18 cellular contexts compared by ENCODE assay signal in genomic region chr21:46498335-46499050, GRCh38. TPM values are rescaled to one million over a fixed set of nuclear protein-coding genes. Genes with fewer than 3 reads are reported as not detected.
DNase-seq lines count a peak whose midpoint lies in the region; TF ChIP-seq lines count a peak whose summit lies in the region.
"Had no signal": no experiment of that assay in that cellular context is flagged by ENCODE, and none has a peak within 500 bp of the region (broad histone marks: within the 10 kb centered on the region; RNA-seq: fewer than 3 reads in every experiment).

No MANE protein-coding gene starts in this region.

- in situ Hi-C loops in brain microvascular endothelial cell (cut with HindIII; ENCODE audit: low pct_ligation_motif_present, low sequenced_read_pairs), result no loop called here

- peak; percentile 72 for DNase-seq in ELR (ENCODE audit: low read depth)
- DNase-seq in LHCN-M2 (ENCODE audit: low read depth), result peak; percentile 28
- DNase-seq in brain microvascular endothelial cell, result peak; percentile 39
- no peak for DNase-seq in neural crest cell (ENCODE audit: low read depth, low spot score)
- DNase-seq in left ventricle myocardium inferior, result no peak
- DNase-seq in activated T-helper 1 cell treated with anti-CD3 and anti-CD28 coated beads, Interleukin-12 subunit alpha, Interleukin-12 subunit beta, Interleukin-2, Interleukin-4 antibody, amounts not matched to agents 30 ng/mL and 10 ng/mL and 1 ng/mL, durations not matched to agents 14 hours and 24 hours and 36 hours (ENCODE audit: low spot score), result no peak
- no peak for DNase-seq in NCI-H69 (lab: John Stamatoyannopoulos, UW)
- DNase-seq: activated B cell treated with CpG ODN at 0.5 μM for 24 hours; activated CD8-positive, alpha-beta memory T cell treated with anti-CD3 and anti-CD28 coated beads, Interleukin-2, amount 10 ng/mL, durations not matched to agents 7 days and 5 days; H9; heart left ventricle; MV-4-11; NCI-H774; Peyer's patch; stimulated activated CD4-positive, alpha-beta T cell treated with anti-CD3 and anti-CD28 coated beads, Interleukin-2, amount 100 ng/mL, for 24 hours had no signal

- H3K27me3 ChIP-seq in brain microvascular endothelial cell (replicated peaks) (no peaks in the 10 kb centered on the region), left ventricle myocardium inferior (ENCODE audit: low read depth) (no peaks in the 10 kb centered on the region)
- H3K27me3 ChIP-seq: esophagus muscularis mucosa, heart left ventricle, Peyer's patch, suprapubic skin had no signal

- intact Hi-C loops in left ventricle myocardium inferior (cut with micrococcal nuclease), result no loop called here
- intact Hi-C loops in activated T-helper 1 cell treated with anti-CD3 and anti-CD28 coated beads, Interleukin-12 subunit alpha, Interleukin-12 subunit beta, Interleukin-2, Interleukin-4 antibody, amounts not matched to agents 30 ng/mL and 10 ng/mL and 1 ng/mL, durations not matched to agents 14 hours and 24 hours and 36 hours (cut with micrococcal nuclease), result no loop called here

- no peaks in the 10 kb centered on the region for H3K27me3 Mint-ChIP-seq in neural crest cell (ENCODE audit: low read depth)
- H3K27me3 Mint-ChIP-seq in activated T-helper 1 cell treated with anti-CD3 and anti-CD28 coated beads, Interleukin-12 subunit alpha, Interleukin-12 subunit beta, Interleukin-2, Interleukin-4 antibody, amounts not matched to agents 30 ng/mL and 10 ng/mL and 1 ng/mL, durations not matched to agents 14 hours and 24 hours and 36 hours (ENCODE audit: insufficient read depth), result no peaks in the 10 kb centered on the region
- H3K27me3 Mint-ChIP-seq: activated B cell treated with CpG ODN at 0.5 μM for 24 hours; activated CD8-positive, alpha-beta memory T cell treated with anti-CD3 and anti-CD28 coated beads, Interleukin-2, amount 10 ng/mL, durations not matched to agents 7 days and 5 days; B cell had no signal

- no peak overlapping the region for H3K27ac ChIP-seq in brain microvascular endothelial cell
- no peak overlapping the region for H3K27ac ChIP-seq in left ventricle myocardium inferior (replicated peaks)
- H3K27ac ChIP-seq: esophagus muscularis mucosa, Peyer's patch, suprapubic skin had no signal

- H3K9me3 Mint-ChIP-seq in neural crest cell, result no peaks in the 10 kb centered on the region
- no peaks in the 10 kb centered on the region for H3K9me3 Mint-ChIP-seq in activated T-helper 1 cell treated with anti-CD3 and anti-CD28 coated beads, Interleukin-12 subunit alpha, Interleukin-12 subunit beta, Interleukin-2, Interleukin-4 antibody, amounts not matched to agents 30 ng/mL and 10 ng/mL and 1 ng/mL, durations not matched to agents 14 hours and 24 hours and 36 hours
- H3K9me3 Mint-ChIP-seq: activated B cell treated with CpG ODN at 0.5 μM for 24 hours, H9 had no signal

- H3K9me3 ChIP-seq in left ventricle myocardium inferior (replicated peaks), result no peaks in the 10 kb centered on the region
- H3K9me3 ChIP-seq: esophagus muscularis mucosa, heart left ventricle, Peyer's patch, suprapubic skin had no signal

- TF ChIP-seq CTCF in brain microvascular endothelial cell (IDR thresholded peaks at IDR 0.05; ENCODE audit: low read depth, low read length, missing control alignments) (no peak), neural crest cell (conservative IDR thresholded peaks at IDR 0.05) (no peak), left ventricle myocardium inferior (IDR thresholded peaks at IDR 0.05; ENCODE audit: borderline replicate concordance) (no peak)

- peaks cover 7% of the 10 kb centered on the region for H3K36me3 ChIP-seq in brain microvascular endothelial cell (replicated peaks)
- peaks cover 57% of the 10 kb centered on the region for H3K36me3 ChIP-seq in left ventricle myocardium inferior

- H3K4me3 ChIP-seq in brain microvascular endothelial cell (ENCODE audit: low read depth, low read length) (no peak overlapping the region), left ventricle myocardium inferior (no peak overlapping the region)
- H3K4me3 ChIP-seq: esophagus muscularis mucosa, heart left ventricle, Peyer's patch, suprapubic skin had no signal

- no peaks in the 10 kb centered on the region for H3K4me1 Mint-ChIP-seq in neural crest cell
- H3K4me1 Mint-ChIP-seq in activated T-helper 1 cell treated with anti-CD3 and anti-CD28 coated beads, Interleukin-12 subunit alpha, Interleukin-12 subunit beta, Interleukin-2, Interleukin-4 antibody, amounts not matched to agents 30 ng/mL and 10 ng/mL and 1 ng/mL, durations not matched to agents 14 hours and 24 hours and 36 hours (ENCODE audit: low read depth), result peaks cover 19% of the 10 kb centered on the region
- H3K4me1 Mint-ChIP-seq: H9 had no signal

- no peaks in the 10 kb centered on the region for H3K4me1 ChIP-seq in left ventricle myocardium inferior
- H3K4me1 ChIP-seq: Peyer's patch, suprapubic skin had no signal

- peaks cover 23% of the 10 kb centered on the region for H3K36me3 Mint-ChIP-seq in neural crest cell (ENCODE audit: low read depth)
- H3K36me3 Mint-ChIP-seq in activated T-helper 1 cell treated with anti-CD3 and anti-CD28 coated beads, Interleukin-12 subunit alpha, Interleukin-12 subunit beta, Interleukin-2, Interleukin-4 antibody, amounts not matched to agents 30 ng/mL and 10 ng/mL and 1 ng/mL, durations not matched to agents 14 hours and 24 hours and 36 hours (ENCODE audit: low read depth), result peaks cover 30% of the 10 kb centered on the region

- peak overlapping the region; percentile 83 for H3K27ac Mint-ChIP-seq in neural crest cell (ENCODE audit: unreplicated experiment)
- H3K27ac Mint-ChIP-seq in activated T-helper 1 cell treated with anti-CD3 and anti-CD28 coated beads, Interleukin-12 subunit alpha, Interleukin-12 subunit beta, Interleukin-2, Interleukin-4 antibody, amounts not matched to agents 30 ng/mL and 10 ng/mL and 1 ng/mL, durations not matched to agents 14 hours and 24 hours and 36 hours, result no peak overlapping the region
- H3K27ac Mint-ChIP-seq: activated B cell treated with CpG ODN at 0.5 μM for 24 hours, H9 had no signal

- no peak overlapping the region for H3K4me3 Mint-ChIP-seq in neural crest cell
- H3K4me3 Mint-ChIP-seq in activated T-helper 1 cell treated with anti-CD3 and anti-CD28 coated beads, Interleukin-12 subunit alpha, Interleukin-12 subunit beta, Interleukin-2, Interleukin-4 antibody, amounts not matched to agents 30 ng/mL and 10 ng/mL and 1 ng/mL, durations not matched to agents 14 hours and 24 hours and 36 hours, result no peak overlapping the region
- H3K4me3 Mint-ChIP-seq: activated B cell treated with CpG ODN at 0.5 μM for 24 hours; activated CD8-positive, alpha-beta memory T cell treated with anti-CD3 and anti-CD28 coated beads, Interleukin-2, amount 10 ng/mL, durations not matched to agents 7 days and 5 days; B cell; H9 had no signal

RNA-seq across cellular contexts. Expression of gene DIP2A, which starts 39.8 kb away (rescaled TPM):
- total RNA-seq in LHCN-M2 (2014; rRNA removed), result 20.9 and 21.5 TPM in 2 replicates
- 9.6 TPM for polyA plus RNA-seq in LHCN-M2 (2012)
- 57.8 and 61.2 TPM in 2 replicates for total RNA-seq in neural crest cell
- total RNA-seq in left ventricle myocardium inferior, result 25.9 TPM
- total RNA-seq in activated T-helper 1 cell treated with anti-CD3 and anti-CD28 coated beads, Interleukin-12 subunit alpha, Interleukin-12 subunit beta, Interleukin-2, Interleukin-4 antibody, amounts not matched to agents 30 ng/mL and 10 ng/mL and 1 ng/mL, durations not matched to agents 14 hours and 24 hours and 36 hours, result 33.5 and 33.6 TPM in 2 replicates

Comparison
In these comparisons a context has a peak if more than half of its experiments do, and no peak if none do; other contexts are left out.
1. DNase-seq: peak in ELR (single experiment), LHCN-M2 (single experiment) and brain microvascular endothelial cell (single experiment); none in neural crest cell (single experiment), left ventricle myocardium inferior (single experiment), activated T-helper 1 cell treated with anti-CD3 and anti-CD28 coated beads, Interleukin-12 subunit alpha, Interleukin-12 subunit beta, Interleukin-2, Interleukin-4 antibody, amounts not matched to agents 30 ng/mL and 10 ng/mL and 1 ng/mL, durations not matched to agents 14 hours and 24 hours and 36 hours (single experiment) and NCI-H69 (single experiment).